ENCODE assay signal across 9 cellular contexts in genomic region chr11:27705873-27706820, GRCh38. TPM values are rescaled to one million over a fixed set of nuclear protein-coding genes. Genes with fewer than 3 reads are reported as not detected.
DNase-seq lines count a peak whose midpoint lies in the region; ATAC-seq and TF ChIP-seq lines count a peak whose summit lies in the region.
"Had no signal": no experiment of that assay in that cellular context is flagged by ENCODE, and none has a peak within 500 bp of the region (broad histone marks: within the 10 kb centered on the region; RNA-seq: fewer than 3 reads in every experiment).

No MANE protein-coding gene starts in this region.

- no peak overlapping the region for H3K4me3 ChIP-seq in astrocyte of the cerebellum (ENCODE audit: low read depth, low read length)
- H3K4me3 ChIP-seq: BLaER1 treated with 17β-estradiol and CSF1 and Interleukin-3, amounts not matched to agents 10 nM and 100 nM had no signal

- TF ChIP-seq CTCF in astrocyte of the cerebellum (IDR thresholded peaks at IDR 0.05; ENCODE audit: low read depth, low read length, missing control alignments): peak; percentile 74

- peak; percentile 62 for ATAC-seq in GM21526 (IDR thresholded peaks at IDR 0.05; ENCODE audit: low FRiP score, unreplicated experiment)
- ATAC-seq in activated CD4-positive, CD25-positive, alpha-beta regulatory T cell treated with anti-CD3 and anti-CD28 coated beads, Interleukin-2, amount 50 U/mL, for 24 hours: no peak

- DNase-seq in NCI-H1105 treated with DMSO at 0.1 percent for 48 hours (lab: John Stamatoyannopoulos, UW): peak; percentile 33
- no peak for DNase-seq in NCI-H1105 (lab: John Stamatoyannopoulos, UW)
- DNase-seq in HK-2 (ENCODE audit: unreplicated experiment): peak; percentile 20
- DNase-seq in astrocyte of the cerebellum (ENCODE audit: low read depth): no peak
- DNase-seq in myocyte (ENCODE audit: low read depth): peak; percentile 37
- DNase-seq in activated T-cell treated with anti-CD3 and anti-CD28 coated beads, Interleukin-2, amount 50 U/mL, for 48 hours: no peak

- in situ Hi-C loops in astrocyte of the cerebellum (cut with HindIII; ENCODE audit: low sequenced_read_pairs): no loop called here

RNA-seq across cellular contexts. Expression of gene BDNF, which starts 5.9 kb away (rescaled TPM):
- total RNA-seq in myocyte: 2.8 and 4.5 TPM in 2 replicates
- 3.0 TPM for polyA plus RNA-seq in myocyte (2012)

Comparison
In these comparisons a context has a peak if more than half of its experiments do, and no peak if none do; other contexts are left out.
1. DNase-seq: peak in NCI-H1105 treated with DMSO at 0.1 percent for 48 hours (single experiment), HK-2 (single experiment) and myocyte (single experiment); none in NCI-H1105 (single experiment), astrocyte of the cerebellum (single experiment) and activated T-cell treated with anti-CD3 and anti-CD28 coated beads, Interleukin-2, amount 50 U/mL, for 48 hours (0 of 2).